15 cellular contexts compared by ENCODE assay signal in genomic region chrX:68462197-68462596, GRCh38. TPM values are rescaled to one million over a fixed set of nuclear protein-coding genes. Genes with fewer than 3 reads are reported as not detected.
DNase-seq lines count a peak whose midpoint lies in the region; ATAC-seq and TF ChIP-seq lines count a peak whose summit lies in the region.
"Had no signal": no experiment of that assay in that cellular context is flagged by ENCODE, and none has a peak within 500 bp of the region (broad histone marks: within the 10 kb centered on the region; RNA-seq: fewer than 3 reads in every experiment).

No MANE protein-coding gene starts in this region.

- RAD21 ChIA-PET in HCT116 (lab: Charles Lee; ENCODE audit: low non-redundant PET in 1 of 2, low total read pairs in 2 of 2, uncharacterized antibody in 2 of 2, unreplicated experiment in 2 of 2): no interaction called here

- TF ChIP-seq CTCF in HCT116 (IDR thresholded peaks at IDR 0.05 in 2 of 3, conservative IDR thresholded peaks at IDR 0.05 in 1 of 3; ENCODE audit: borderline replicate concordance in 1 of 3, insufficient read depth in 1 of 3, low read depth in 2 of 3, low read length in 2 of 3) (no peak), fibroblast of mammary gland (conservative IDR thresholded peaks at IDR 0.05; ENCODE audit: control insufficient read depth, insufficient read depth, low read depth, low read length) (no peak), psoas muscle (IDR thresholded peaks at IDR 0.05) (no peak), GM10266 (IDR thresholded peaks at IDR 0.05; ENCODE audit: control insufficient read depth, insufficient read depth, low read depth, missing control alignments) (no peak)

- TF ChIP-seq RAD21 in HCT116 (IDR thresholded peaks at IDR 0.05; ENCODE audit: low read depth): no peak

- peak overlapping the region; percentile 47 for H3K4me2 ChIP-seq in HCT116 (ENCODE audit: low read length)

- CTCF ChIA-PET in HCT116 (lab: Charles Lee): interaction anchor here (1.2 kb wide), 1 partner anchor 265 kb away, joined by 10 read pairs; no protein-coding TSS in a partner anchor

- H3K79me2 ChIP-seq in HCT116 (ENCODE audit: insufficient read depth, low read length): no peaks in the 10 kb centered on the region

- H2AFZ ChIP-seq in HCT116 (ENCODE audit: low read depth, low read length, poor library complexity, severe bottlenecking): peak overlapping the region; percentile 45

- H3K27ac ChIP-seq in HCT116 (ENCODE audit: low read depth, low read length) (no peak overlapping the region), SJSA1 (peak overlapping the region; percentile 88), psoas muscle (no peak overlapping the region)
- H3K27ac ChIP-seq: lower lobe of right lung had no signal

- no peaks in the 10 kb centered on the region for H4K20me1 ChIP-seq in HCT116 (ENCODE audit: insufficient read depth)

- H3K36me3 ChIP-seq in HCT116 (ENCODE audit: control insufficient read depth in 1 of 2, insufficient read depth in 2 of 2, low read length in 2 of 2): no peaks in the 10 kb centered on the region
- no peaks in the 10 kb centered on the region for H3K36me3 ChIP-seq in SJSA1
- no peaks in the 10 kb centered on the region for H3K36me3 ChIP-seq in psoas muscle (ENCODE audit: insufficient read depth in 1 of 2, low read depth in 1 of 2)
- H3K36me3 ChIP-seq: BE2C, lower lobe of right lung had no signal

- WGBS in psoas muscle, 3 donors: 39 to 59% (median 46%) methylated on average over 8 of the region's 8 CpGs

- DNase-seq in HCT116 (ENCODE audit: low read depth, low spot score) (no peak), SJSA1 (ENCODE audit: low read depth in 1 of 2, low spot score in 2 of 2) (peak in 1 of 2 experiments; percentile 12), fibroblast of mammary gland (ENCODE audit: low read depth) (peak; percentile 33), psoas muscle (no peak), NCI-H748 treated with DMSO at 0.1 percent for 48 hours (lab: John Stamatoyannopoulos, UW) (no peak), GM10266 (ENCODE audit: extremely low spot score) (no peak)
- DNase-seq in activated CD4-positive, alpha-beta T cell treated with anti-CD3 and anti-CD28 coated beads, Interleukin-2, amount 50 U/mL, for 1 hour: no peak
- DNase-seq: lower lobe of right lung; natural killer cell; NCI-H146; stimulated activated naive CD4-positive, alpha-beta T cell treated with Interleukin-2 at 50 U/mL for 16 hours; T-helper 9 cell had no signal

- H3K9ac ChIP-seq in HCT116 (ENCODE audit: low read length): no peak overlapping the region

- ATAC-seq in HCT116 (peak; percentile 58), psoas muscle (peak; percentile 56 to 95 (median 73)), HG03139 (IDR thresholded peaks at IDR 0.05; ENCODE audit: unreplicated experiment) (no peak)

- H3K27me3 ChIP-seq in HCT116 (ENCODE audit: insufficient read depth, low read length) (no peaks in the 10 kb centered on the region), SJSA1 (replicated peaks) (no peaks in the 10 kb centered on the region), psoas muscle (ENCODE audit: insufficient read depth in 3 of 3, low read length in 2 of 3) (peaks cover 0 to 3% (median 0%) of the 10 kb centered on the region in 3 donors)
- H3K27me3 ChIP-seq: BE2C had no signal

- H3K9me3 ChIP-seq in HCT116 (ENCODE audit: control insufficient read depth in 1 of 2, insufficient read depth in 1 of 2, low read depth in 1 of 2, low read length in 2 of 2) (no peaks in the 10 kb centered on the region), SJSA1 (replicated peaks) (no peaks in the 10 kb centered on the region), psoas muscle (peaks cover 2% of the 10 kb centered on the region)
- H3K9me3 ChIP-seq: BE2C, lower lobe of right lung had no signal

- H3K9me2 ChIP-seq in HCT116 (ENCODE audit: insufficient read depth): no peaks in the 10 kb centered on the region

- no peak for TF ChIP-seq POLR2A in HCT116 (IDR thresholded peaks at IDR 0.05; ENCODE audit: borderline replicate concordance, extremely low read depth, insufficient read depth, insufficient read length)

- POLR2A ChIA-PET in HCT116 (lab: Charles Lee): no interaction called here

- H3K4me3 ChIP-seq in HCT116 (replicated peaks in 1 of 2; ENCODE audit: low read depth in 1 of 2, low read length in 2 of 2): no peak overlapping the region
- H3K4me3 ChIP-seq in SJSA1: no peak overlapping the region
- H3K4me3 ChIP-seq in fibroblast of mammary gland (ENCODE audit: control insufficient read depth, low read depth, low read length): no peak overlapping the region
- no peak overlapping the region for H3K4me3 ChIP-seq in psoas muscle
- H3K4me3 ChIP-seq: lower lobe of right lung had no signal

- peaks cover 0 to 8% of the 10 kb centered on the region in 2 experiments; a peak in 2 of 4 replicates for H3K4me1 ChIP-seq in HCT116 (ENCODE audit: control insufficient read depth in 1 of 2, insufficient read depth in 2 of 2, low read length in 2 of 2)
- H3K4me1 ChIP-seq in SJSA1 (replicated peaks): peaks cover 18% of the 10 kb centered on the region
- H3K4me1 ChIP-seq in psoas muscle: no peaks in the 10 kb centered on the region
- H3K4me1 ChIP-seq: BE2C had no signal

- no TSS peak for BruUV-seq in HCT116 (replicated peaks; lab: Mats Ljungman, UMichigan)

- intact Hi-C loops in HCT116 (cut with micrococcal nuclease): loop anchor here (5.0 kb wide), 1 partner anchor 265 kb away; no protein-coding TSS in a partner anchor
- intact Hi-C loops in psoas muscle (cut with DNase I): loop anchor here (1.0 to 5.0 kb wide), 3 partner anchors 35 to 265 kb away; partner anchors contain the start of gene YIPF6 (in 1 of the 2)

TF ChIP-seq in HCT116, 20 proteins besides CTCF, POLR2A, EP300 and RAD21 (continues in another document):
- TF ChIP-seq POLR2AphosphoS5 (IDR thresholded peaks at IDR 0.05; ENCODE audit: low read depth, low read length) (no peak), ELF1 (IDR thresholded peaks at IDR 0.05; ENCODE audit: borderline replicate concordance, low read depth) (no peak), ZBTB33 (IDR thresholded peaks at IDR 0.05; ENCODE audit: extremely low read depth, insufficient replicate concordance, low read length) (no peak), CEBPB (IDR thresholded peaks at IDR 0.05; ENCODE audit: low read depth) (no peak), REST (IDR thresholded peaks at IDR 0.05; ENCODE audit: low read depth) (no peak), ATF3 (IDR thresholded peaks at IDR 0.05) (no peak), EGR1 (IDR thresholded peaks at IDR 0.05; ENCODE audit: low read depth) (no peak), MAX (IDR thresholded peaks at IDR 0.05) (no peak), SIN3A (IDR thresholded peaks at IDR 0.05; ENCODE audit: low read depth) (no peak)

RNA-seq across cellular contexts. Expression of gene OPHN1, which starts 28.9 kb away (rescaled TPM):
- total RNA-seq in HCT116 (2021; ENCODE audit: unreplicated experiment) (2.9 TPM), psoas muscle (1 to 10 TPM; 2.4 to 3.7 (median 3.4) TPM)
- polyA plus RNA-seq in HCT116 (2012): 1.2 and 1.6 TPM in 2 replicates
- total RNA-seq in SJSA1 (2014; rRNA removed; shearing (Covaris generic)): 7.8 and 9.1 TPM in 2 replicates
- polyA plus RNA-seq in psoas muscle: 1 to 10 TPM in 2 of 3 donors, under 1 TPM in 1; 0.47 to 1.7 (median 1.5) TPM
- total RNA-seq: activated naive CD4-positive, alpha-beta T cell treated with anti-CD3 and anti-CD28 coated beads for 36 hours had no signal

RNA-seq across cellular contexts. Expression of gene YIPF6, which starts 36.7 kb away (rescaled TPM):
- 43.3 TPM for total RNA-seq in HCT116 (2021; ENCODE audit: unreplicated experiment)
- polyA plus RNA-seq in HCT116 (2012): 11.1 and 14.9 TPM in 2 replicates
- 21.3 and 32.0 TPM in 2 replicates for total RNA-seq in SJSA1 (2014; rRNA removed; shearing (Covaris generic))
- total RNA-seq in psoas muscle: 10 to 100 TPM; 30.4 to 43.3 (median 35.8) TPM
- polyA plus RNA-seq in psoas muscle: 10 to 100 TPM; 12.9 to 27.2 (median 15.2) TPM
